8 cellular contexts compared by ENCODE assay signal in genomic region chr12:79687711-79688270, GRCh38. TPM values are rescaled to one million over a fixed set of nuclear protein-coding genes. Genes with fewer than 3 reads are reported as not detected.
A peak's percentile ranks its signal among the peaks of the same experiment; 100 is the strongest.
DNase-seq lines count a peak whose midpoint lies in the region; ATAC-seq, FAIRE-seq and TF ChIP-seq lines count a peak whose summit lies in the region.

No MANE protein-coding gene starts in this region.

- H3K36me3 Mint-ChIP-seq in glutamatergic neuron (ENCODE audit: unreplicated experiment) = no peaks in the 10 kb centered on the region

- DNase-seq in NAMALWA (ENCODE audit: low spot score) (peak; percentile 29), esophagus muscularis mucosa (ENCODE audit: extremely low spot score) (no peak), pancreas (no peak), glutamatergic neuron (no peak), RCC 7860 (ENCODE audit: low spot score) (no peak)

- intact Hi-C loops in esophagus muscularis mucosa (cut with DNase I) = loop anchor here (5.0 kb wide), 3 partner anchors 135 to 500 kb away; no protein-coding TSS in a partner anchor
- intact Hi-C loops in pancreas (cut with DNase I) = no loop called here

- H3K27ac ChIP-seq in esophagus muscularis mucosa (replicated peaks in 1 of 4) (peak overlapping the region; percentile 22 to 93 (median 69)), pancreas (peak overlapping the region in 1 of 4 donors; percentile 96)

- no peak overlapping the region for H3K27ac Mint-ChIP-seq in glutamatergic neuron (ENCODE audit: unreplicated experiment)

- H3K27me3 ChIP-seq in esophagus muscularis mucosa (no peaks in the 10 kb centered on the region), pancreas (no peaks in the 10 kb centered on the region)

- no peak overlapping the region for H3K4me3 Mint-ChIP-seq in glutamatergic neuron (ENCODE audit: unreplicated experiment)

- H3K9me3 ChIP-seq in esophagus muscularis mucosa (no peaks in the 10 kb centered on the region), pancreas (no peaks in the 10 kb centered on the region)

- ATAC-seq in pancreas (no peak), GM21528 (IDR thresholded peaks at IDR 0.05; ENCODE audit: low FRiP score, unreplicated experiment) (no peak)
- ATAC-seq in activated CD4-positive, CD25-positive, alpha-beta regulatory T cell treated with anti-CD3 and anti-CD28 coated beads, Interleukin-2, amount 50 U/mL, for 24 hours = no peak

- TF ChIP-seq CTCF in esophagus muscularis mucosa (IDR thresholded peaks at IDR 0.05) = no peak
- no peak for TF ChIP-seq CTCF in pancreas (IDR thresholded peaks at IDR 0.05)
- no peak for TF ChIP-seq CTCF in glutamatergic neuron (IDR thresholded peaks at IDR 0.05; ENCODE audit: partially characterized antibody, unreplicated experiment)

- peaks cover 3% of the 10 kb centered on the region for H3K9me3 Mint-ChIP-seq in glutamatergic neuron (ENCODE audit: unreplicated experiment)

- H3K27me3 Mint-ChIP-seq in glutamatergic neuron (ENCODE audit: unreplicated experiment) = peaks cover 3% of the 10 kb centered on the region

- peak; percentile 64 for FAIRE-seq in G401.6 (lab: Jason Lieb, UNC)
- FAIRE-seq in pancreas (lab: Jason Lieb, UNC) = no peak
- FAIRE-seq in RCC 7860 (lab: Jason Lieb, UNC) = no peak

- H3K4me3 ChIP-seq in esophagus muscularis mucosa (peak overlapping the region; percentile 77 to 97 (median 85)), pancreas (peak overlapping the region in 3 of 4 donors; percentile 5 to 97 (median 83))

- H3K4me1 Mint-ChIP-seq in glutamatergic neuron (ENCODE audit: low read depth, unreplicated experiment) = no peaks in the 10 kb centered on the region

- no peak for TF ChIP-seq POLR2A in esophagus muscularis mucosa (IDR thresholded peaks at IDR 0.05; ENCODE audit: low read depth)

- no peaks in the 10 kb centered on the region for H3K36me3 ChIP-seq in esophagus muscularis mucosa
- H3K36me3 ChIP-seq in pancreas = no peaks in the 10 kb centered on the region

- H3K4me1 ChIP-seq in esophagus muscularis mucosa (peaks cover 0 to 72% (median 59%) of the 10 kb centered on the region in 4 donors), pancreas (peaks cover 3 to 32% (median 24%) of the 10 kb centered on the region in 3 donors)

- no peak for TF ChIP-seq EP300 in esophagus muscularis mucosa (IDR thresholded peaks at IDR 0.05)

- 34% methylated on average over 3 of the region's 3 CpGs for WGBS in esophagus muscularis mucosa
- 36 to 40% methylated on average over 3 of the region's 3 CpGs for WGBS in pancreas, 2 donors

RNA-seq across cellular contexts. Expression of gene PAWR, which starts 3.0 kb away (rescaled TPM):
- 100 to 1,000 TPM in 2 of 4 donors, 10 to 100 TPM in 2; 63.1 to 127 (median 97.9) TPM for total RNA-seq in esophagus muscularis mucosa
- 10 to 100 TPM; 30.5 to 64.4 (median 42.3) TPM for total RNA-seq in pancreas
- 10 to 100 TPM; 18.8 to 22.2 TPM for polyA plus RNA-seq in pancreas
- 7.0 TPM for total RNA-seq in glutamatergic neuron (ENCODE audit: unreplicated experiment)
